ENCODE assay signal across 18 cellular contexts in the genomic region with DNA sequence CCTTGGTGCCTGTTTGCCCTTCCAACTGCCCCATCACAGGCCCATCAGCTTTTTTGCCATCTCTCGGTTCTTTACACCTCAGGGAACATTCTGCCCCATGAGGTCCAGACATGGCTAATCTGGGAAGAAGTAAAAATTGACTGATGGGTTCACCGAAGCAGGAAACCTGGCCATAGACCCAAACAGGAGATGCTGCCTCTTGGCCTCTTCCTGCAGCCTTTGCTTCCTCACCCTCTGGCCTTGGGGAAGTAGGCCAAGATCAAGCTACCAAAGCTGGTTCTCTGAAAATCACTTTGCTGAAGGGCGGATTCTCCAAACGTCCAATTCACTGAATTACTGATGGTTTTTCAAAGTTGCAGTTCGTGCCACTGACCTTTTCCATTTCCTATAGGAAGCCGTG. TPM values are rescaled to one million over a fixed set of nuclear protein-coding genes. Genes with fewer than 3 reads are reported as not detected.
DNase-seq lines count a peak whose midpoint lies in the region; ATAC-seq and TF ChIP-seq lines count a peak whose summit lies in the region.
"Had no signal": no experiment of that assay in that cellular context is flagged by ENCODE, and none has a peak within 500 bp of the region (broad histone marks: within the 10 kb centered on the region; RNA-seq: fewer than 3 reads in every experiment).

No MANE protein-coding gene starts in this region.

- TF ChIP-seq CTCF in OCI-LY1 (IDR thresholded peaks at IDR 0.05; ENCODE audit: low read length) (no peak), spleen (IDR thresholded peaks at IDR 0.05 in 8 of 11, conservative IDR thresholded peaks at IDR 0.05 in 3 of 11) (no peak)

- H3K9ac ChIP-seq in OCI-LY1 (ENCODE audit: low read length): peak overlapping the region; percentile 64

- H3K4me1 ChIP-seq in OCI-LY1 (ENCODE audit: insufficient read depth, low read length, severe bottlenecking) (peaks cover 36% of the 10 kb centered on the region), spleen (peaks cover 26 to 87% (median 70%) of the 10 kb centered on the region in 6 donors)
- H3K4me1 ChIP-seq: HAP-1 had no signal

- H3K4me3 Mint-ChIP-seq in activated T-cell treated with anti-CD3 and anti-CD28 coated beads, Interleukin-2, amount 50 U/mL, for 24 hours: peak overlapping the region; percentile 66
- H3K4me3 Mint-ChIP-seq in activated naive CD8-positive, alpha-beta T cell: peak overlapping the region; percentile 76

- peaks cover 81% of the 10 kb centered on the region for H3K4me1 Mint-ChIP-seq in activated T-cell treated with anti-CD3 and anti-CD28 coated beads, Interleukin-2, amount 50 U/mL, for 24 hours (ENCODE audit: low read depth)
- H3K4me1 Mint-ChIP-seq in activated naive CD8-positive, alpha-beta T cell (ENCODE audit: low read depth): peaks cover 76% of the 10 kb centered on the region

- TF ChIP-seq POLR2A in spleen (IDR thresholded peaks at IDR 0.05): no peak

- H3K4me3 ChIP-seq in OCI-LY1 (ENCODE audit: low read depth, low read length, poor library complexity, severe bottlenecking): peak overlapping the region; percentile 30
- peak overlapping the region in 1 of 8 donors; percentile 54 for H3K4me3 ChIP-seq in spleen
- H3K4me3 ChIP-seq: dorsolateral prefrontal cortex, esophagus squamous epithelium, HAP-1 had no signal

- H3F3A ChIP-seq in OCI-LY1 (ENCODE audit: insufficient read depth, low read length): no peaks in the 10 kb centered on the region; the same call in 1 of the 2 replicates

- DNase-seq in activated T-cell treated with anti-CD3 and anti-CD28 coated beads, Interleukin-2, amount 50 U/mL, for 24 hours: no peak
- DNase-seq in activated T-cell treated with anti-CD3 and anti-CD28 coated beads, Interleukin-2, amount 50 U/mL, for 48 hours: no peak
- no peak for DNase-seq in spleen
- DNase-seq in NCI-H345 (lab: John Stamatoyannopoulos, UW): no peak
- DNase-seq: ACHN; activated CD4-positive, alpha-beta T cell treated with anti-CD3 and anti-CD28 coated beads for 48 hours; activated gamma-delta T cell treated with Interleukin-2 at 50 U/mL for 16 hours; dorsolateral prefrontal cortex; esophagus squamous epithelium; NCI-H2171; stimulated activated CD4-positive, alpha-beta T cell treated with anti-CD3 and anti-CD28 coated beads, Interleukin-4, amount 100 ng/mL, for 24 hours; T-helper 9 cell had no signal

- H4K20me1 ChIP-seq in OCI-LY1 (ENCODE audit: insufficient read depth, low read length): no peaks in the 10 kb centered on the region

- peak overlapping the region; percentile 60; the same call in 1 of the 2 replicates for H3K4me2 ChIP-seq in OCI-LY1 (ENCODE audit: low read length)

- H3K36me3 ChIP-seq in OCI-LY1 (ENCODE audit: insufficient read depth, low read length) (peaks cover 14% of the 10 kb centered on the region; the same call in 1 of the 2 replicates), spleen (peaks cover 0 to 5% (median 0%) of the 10 kb centered on the region in 6 donors)
- H3K36me3 ChIP-seq: HAP-1 had no signal

- no peaks in the 10 kb centered on the region for H3K9me3 ChIP-seq in OCI-LY1 (ENCODE audit: low read length)
- H3K9me3 ChIP-seq in spleen: no peaks in the 10 kb centered on the region
- H3K9me3 ChIP-seq: esophagus squamous epithelium had no signal

- peak overlapping the region; percentile 91 for H3K27ac ChIP-seq in OCI-LY1 (ENCODE audit: low read depth, low read length, poor library complexity, severe bottlenecking)
- H3K27ac ChIP-seq in spleen: peak overlapping the region; percentile 49 to 96 (median 89)

- H3K27me3 ChIP-seq in OCI-LY1 (ENCODE audit: insufficient read depth, low read length) (no peaks in the 10 kb centered on the region), spleen (replicated peaks in 1 of 7) (no peaks in the 10 kb centered on the region)
- H3K27me3 ChIP-seq: dorsolateral prefrontal cortex, esophagus squamous epithelium had no signal

- H3K27me3 Mint-ChIP-seq in activated T-cell treated with anti-CD3 and anti-CD28 coated beads, Interleukin-2, amount 50 U/mL, for 24 hours: no peaks in the 10 kb centered on the region
- no peaks in the 10 kb centered on the region for H3K27me3 Mint-ChIP-seq in activated naive CD8-positive, alpha-beta T cell

- 51 to 68% (median 54%) methylated on average over 6 of the region's 6 CpGs for WGBS in spleen, 5 donors

- H3K27ac Mint-ChIP-seq in activated T-cell treated with anti-CD3 and anti-CD28 coated beads, Interleukin-2, amount 50 U/mL, for 24 hours: peak overlapping the region; percentile 92
- H3K27ac Mint-ChIP-seq in activated naive CD8-positive, alpha-beta T cell: peak overlapping the region; percentile 96

- no peak for ATAC-seq in HG02763 (IDR thresholded peaks at IDR 0.05; ENCODE audit: unreplicated experiment)
- no peak for ATAC-seq in HG02870 (IDR thresholded peaks at IDR 0.05; ENCODE audit: unreplicated experiment)
- ATAC-seq: HepG2 had no signal

- H3K79me2 ChIP-seq in OCI-LY1 (ENCODE audit: insufficient read depth, low read length): no peaks in the 10 kb centered on the region

- H3K36me3 Mint-ChIP-seq in activated T-cell treated with anti-CD3 and anti-CD28 coated beads, Interleukin-2, amount 50 U/mL, for 24 hours (ENCODE audit: low read depth): peaks cover 3% of the 10 kb centered on the region
- peaks cover 2% of the 10 kb centered on the region for H3K36me3 Mint-ChIP-seq in activated naive CD8-positive, alpha-beta T cell

- intact Hi-C loops in spleen (cut with DNase I; ENCODE audit: low total_unique reads): loop anchor here (10.0 kb wide), 1 partner anchor 53 kb away; the partner anchor contains the start of genes ARSG and SLC16A6

- no peaks in the 10 kb centered on the region for H3K9me3 Mint-ChIP-seq in activated T-cell treated with anti-CD3 and anti-CD28 coated beads, Interleukin-2, amount 50 U/mL, for 24 hours
- no peaks in the 10 kb centered on the region for H3K9me3 Mint-ChIP-seq in activated naive CD8-positive, alpha-beta T cell (ENCODE audit: low read depth)

- no peaks in the 10 kb centered on the region for H3K9me2 ChIP-seq in OCI-LY1 (ENCODE audit: low read depth, low read length)

- no peak overlapping the region for H2AFZ ChIP-seq in OCI-LY1 (ENCODE audit: low read length)

RNA-seq across cellular contexts. Expression of gene ARSG, which starts 56.1 kb away (rescaled TPM):
- 10 to 100 TPM; 10.4 to 24.3 (median 18.7) TPM for total RNA-seq in spleen
- polyA plus RNA-seq in spleen: 1 to 10 TPM; 1.5 to 2.3 (median 2.1) TPM

RNA-seq across cellular contexts. Expression of gene SLC16A6, which starts 56.5 kb away (rescaled TPM):
- 1 to 10 TPM; 4.4 to 8.7 (median 7.1) TPM for total RNA-seq in spleen
- 1 to 10 TPM; 1.5 to 2.1 (median 1.8) TPM for polyA plus RNA-seq in spleen
